Comparison of ENCODE assay signal across 18 cellular contexts in genomic region chr22:40932396-40932795, GRCh38. TPM values are rescaled to one million over a fixed set of nuclear protein-coding genes. Genes with fewer than 3 reads are reported as not detected.
DNase-seq lines count a peak whose midpoint lies in the region; TF ChIP-seq lines count a peak whose summit lies in the region.
"Had no signal": no experiment of that assay in that cellular context is flagged by ENCODE, and none has a peak within 500 bp of the region (broad histone marks: within the 10 kb centered on the region; RNA-seq: fewer than 3 reads in every experiment).

No MANE protein-coding gene starts in this region.

- no peak overlapping the region for H3K4me3 ChIP-seq in mammary epithelial cell (replicated peaks in 1 of 3; ENCODE audit: insufficient read depth in 1 of 3, low read depth in 2 of 3, low read length in 3 of 3)
- no peak overlapping the region for H3K4me3 ChIP-seq in breast epithelium
- H3K4me3 ChIP-seq in neural progenitor cell, result no peak overlapping the region
- H3K4me3 ChIP-seq: HAP-1 had no signal

- TF ChIP-seq CTCF in mammary epithelial cell (conservative IDR thresholded peaks at IDR 0.05 in 1 of 2, IDR thresholded peaks at IDR 0.05 in 1 of 2; ENCODE audit: extremely low read depth in 1 of 2, insufficient read depth in 1 of 2, low read depth in 1 of 2, low read length in 2 of 2) (no peak), breast epithelium (IDR thresholded peaks at IDR 0.05) (no peak), neural progenitor cell (IDR thresholded peaks at IDR 0.05) (no peak)

- H3K9me3 ChIP-seq in mammary epithelial cell (replicated peaks; ENCODE audit: insufficient read depth, low read length), result no peaks in the 10 kb centered on the region
- no peaks in the 10 kb centered on the region for H3K9me3 ChIP-seq in breast epithelium
- no peaks in the 10 kb centered on the region for H3K9me3 ChIP-seq in neural progenitor cell (ENCODE audit: low read depth)
- H3K9me3 ChIP-seq: HAP-1 had no signal

- CTCF ChIA-PET in mammary epithelial cell (lab: Charles Lee; ENCODE audit: low non-redundant PET), result no interaction called here

- no peak for TF ChIP-seq RAD21 in Ishikawa (IDR thresholded peaks at IDR 0.05; ENCODE audit: low read depth)

- no peaks in the 10 kb centered on the region for H3K27me3 Mint-ChIP-seq in neural progenitor cell (ENCODE audit: insufficient read depth, low read depth)
- H3K27me3 Mint-ChIP-seq: IgD-negative memory B cell had no signal

- 100% methylated on average over 2 of the region's 2 CpGs for WGBS in mammary epithelial cell (ENCODE audit: low coverage, missing lambda C conversion rate)

- H3K9me3 Mint-ChIP-seq in neural progenitor cell, result no peaks in the 10 kb centered on the region
- H3K9me3 Mint-ChIP-seq: CD8-positive, alpha-beta T cell; HFFc6 had no signal

- H2AFZ ChIP-seq in mammary epithelial cell (ENCODE audit: low read depth, low read length) (no peak overlapping the region), neural progenitor cell (replicated peaks) (no peak overlapping the region)

- intact Hi-C loops in mammary epithelial cell (cut with micrococcal nuclease), result no loop called here
- intact Hi-C loops in breast epithelium (cut with DNase I; ENCODE audit: low total_unique reads), result no loop called here

- DNase-seq in mammary epithelial cell (no peak), breast epithelium (ENCODE audit: low spot score in 2 of 2) (no peak), amniotic epithelial cell (ENCODE audit: low read depth) (peak; percentile 16), neural progenitor cell (ENCODE audit: low spot score) (no peak), iPS-NIHi7 (ENCODE audit: extremely low spot score) (no peak), NCI-H2029 treated with DMSO at 0.1 percent for 48 hours (lab: John Stamatoyannopoulos, UW) (no peak), activated gamma-delta T cell (lab: John Stamatoyannopoulos, UW) (no peak)
- DNase-seq: CD8-positive, alpha-beta T cell; COR-L47; DMS153; DND-41; GDM1; GOT3; HFFc6 had no signal

- H3K36me3 ChIP-seq in mammary epithelial cell (ENCODE audit: insufficient read depth, low read length) (peaks cover 10% of the 10 kb centered on the region), breast epithelium (no peaks in the 10 kb centered on the region), neural progenitor cell (no peaks in the 10 kb centered on the region)

- no peaks in the 10 kb centered on the region for H3K27me3 ChIP-seq in mammary epithelial cell (ENCODE audit: insufficient read depth, low read length)
- no peaks in the 10 kb centered on the region for H3K27me3 ChIP-seq in breast epithelium
- H3K27me3 ChIP-seq in neural progenitor cell, result no peaks in the 10 kb centered on the region

- H3K79me2 ChIP-seq in mammary epithelial cell (ENCODE audit: insufficient read depth, low read length) (no peaks in the 10 kb centered on the region), neural progenitor cell (ENCODE audit: low read depth) (no peaks in the 10 kb centered on the region)

- no peak for TF ChIP-seq EP300 in Ishikawa (IDR thresholded peaks at IDR 0.05; ENCODE audit: borderline replicate concordance)

- H3K9ac ChIP-seq in mammary epithelial cell (ENCODE audit: insufficient read depth, low read length), result no peak overlapping the region
- H3K9ac ChIP-seq in neural progenitor cell, result peak overlapping the region; percentile 1

- no peak overlapping the region for H3K4me2 ChIP-seq in mammary epithelial cell (ENCODE audit: insufficient read depth, low read depth, low read length)
- no peak overlapping the region for H3K4me2 ChIP-seq in neural progenitor cell

- TF ChIP-seq POLR2A in breast epithelium (IDR thresholded peaks at IDR 0.05), result no peak

- H3F3A ChIP-seq in neural progenitor cell (ENCODE audit: low read depth), result peaks cover 5% of the 10 kb centered on the region

- BruUV-seq in mammary epithelial cell (replicated peaks; lab: Mats Ljungman, UMichigan), result TSS peak; percentile 13

- H3K27ac ChIP-seq in mammary epithelial cell (ENCODE audit: insufficient read depth, low read depth, low read length), result no peak overlapping the region
- H3K27ac ChIP-seq in breast epithelium, result no peak overlapping the region
- no peak overlapping the region for H3K27ac ChIP-seq in neural progenitor cell

- dilution Hi-C loops in mammary epithelial cell (cut with HindIII; ENCODE audit: low sequenced_read_pairs), result no loop called here

- H3K27ac Mint-ChIP-seq in neural progenitor cell, result no peak overlapping the region
- H3K27ac Mint-ChIP-seq: CD14-positive monocyte; CD8-positive, alpha-beta T cell; HFFc6 had no signal

- in situ Hi-C loops in mammary epithelial cell (cut with MboI; ENCODE audit: low sequenced_read_pairs in 2 of 2), result no loop called here

- H3K4me1 ChIP-seq in mammary epithelial cell (ENCODE audit: insufficient read depth, low read length) (no peaks in the 10 kb centered on the region), breast epithelium (no peaks in the 10 kb centered on the region), neural progenitor cell (no peaks in the 10 kb centered on the region)
- H3K4me1 ChIP-seq: HAP-1 had no signal

- H4K20me1 ChIP-seq in mammary epithelial cell (ENCODE audit: insufficient read depth, low read length) (no peaks in the 10 kb centered on the region), neural progenitor cell (ENCODE audit: low read depth) (no peaks in the 10 kb centered on the region)

- H3K4me3 Mint-ChIP-seq in neural progenitor cell, result no peak overlapping the region
- H3K4me3 Mint-ChIP-seq: CD14-positive monocyte; CD8-positive, alpha-beta T cell; HFFc6; IgD-negative memory B cell had no signal

- no peaks in the 10 kb centered on the region for H3K36me3 Mint-ChIP-seq in neural progenitor cell

- no peaks in the 10 kb centered on the region for H3K4me1 Mint-ChIP-seq in neural progenitor cell
- H3K4me1 Mint-ChIP-seq: CD14-positive monocyte, IgD-negative memory B cell had no signal

TF ChIP-seq in Ishikawa, 13 proteins besides CTCF, POLR2A, EP300 and RAD21:
- no peak for TF ChIP-seq ZBTB7A (IDR thresholded peaks at IDR 0.05; ENCODE audit: low read depth)
- peak; percentile 76 for TF ChIP-seq CEBPB (IDR thresholded peaks at IDR 0.05)
- TF ChIP-seq REST (IDR thresholded peaks at IDR 0.05; ENCODE audit: low read depth), result no peak

RNA-seq across cellular contexts. Expression of gene RBX1, which starts 18.8 kb away (rescaled TPM):
- total RNA-seq in mammary epithelial cell, result 10 to 100 TPM; 34.5 to 43.6 TPM
- polyA plus RNA-seq in mammary epithelial cell, result 96.0 TPM
- polyA minus RNA-seq in mammary epithelial cell, result 55.9 TPM
- 10 to 100 TPM; 30.4 to 42.7 (median 39.3) TPM for total RNA-seq in breast epithelium
- 77.8 and 117 TPM in 2 replicates for total RNA-seq in neural progenitor cell (ENCODE audit: low replicate concordance)
